In genomic region chr10:70442332-70442988, GRCh38 we compare ENCODE assay signal across 1 cellular context.
TF ChIP-seq lines count a peak whose summit lies in the region.

No MANE protein-coding gene starts in this region.

TF ChIP-seq in HepG2, 621 proteins besides CTCF, POLR2A, EP300 and RAD21 (continued from another document and continues in another):
- TF ChIP-seq KIAA2018 (CRISPR knock-in tag; IDR thresholded peaks at IDR 0.05; ENCODE audit: borderline replicate concordance): no peak
- TF ChIP-seq REL (CRISPR knock-in tag; conservative IDR thresholded peaks at IDR 0.05): no peak
- TF ChIP-seq ZNF34 (CRISPR knock-in tag; IDR thresholded peaks at IDR 0.05; ENCODE audit: borderline replicate concordance): no peak
- no peak for TF ChIP-seq ZNF382 (CRISPR knock-in tag; IDR thresholded peaks at IDR 0.05; ENCODE audit: borderline replicate concordance)
- no peak for TF ChIP-seq ZNF337 (CRISPR knock-in tag; IDR thresholded peaks at IDR 0.05; ENCODE audit: borderline replicate concordance, low read depth)
- peak; percentile 68; the same call in 1 of the 2 replicates for TF ChIP-seq HNF4G (IDR thresholded peaks at IDR 0.05; ENCODE audit: borderline replicate concordance, low read depth, low read length)
- TF ChIP-seq HNF4G (CRISPR knock-in tag; IDR thresholded peaks at IDR 0.05; ENCODE audit: borderline replicate concordance, low read depth): no peak
- TF ChIP-seq ZNF292 (CRISPR knock-in tag; IDR thresholded peaks at IDR 0.05; ENCODE audit: borderline replicate concordance, low read depth): no peak
- no peak for TF ChIP-seq HOXA9 (CRISPR knock-in tag; IDR thresholded peaks at IDR 0.05; ENCODE audit: borderline replicate concordance)
- peak; percentile 93 for TF ChIP-seq ZEB1 (IDR thresholded peaks at IDR 0.05; ENCODE audit: insufficient replicate concordance, low read depth)
- TF ChIP-seq ATF5 (CRISPR knock-in tag; IDR thresholded peaks at IDR 0.05; ENCODE audit: low read depth): no peak
- no peak for TF ChIP-seq ZBTB21 (CRISPR knock-in tag; IDR thresholded peaks at IDR 0.05)
- no peak for TF ChIP-seq ZNF713 (CRISPR knock-in tag; IDR thresholded peaks at IDR 0.05)
- peak; percentile 34; the same call in 1 of the 2 replicates for TF ChIP-seq HDAC2 (CRISPR knock-in tag; IDR thresholded peaks at IDR 0.05)
- no peak for TF ChIP-seq MXD1 (CRISPR knock-in tag; IDR thresholded peaks at IDR 0.05)
- peak; percentile 38; the same call in 1 of the 2 replicates for TF ChIP-seq MAX (IDR thresholded peaks at IDR 0.05)
- no peak for TF ChIP-seq MBNL3 (CRISPR knock-in tag; conservative IDR thresholded peaks at IDR 0.05)
- peak; percentile 69 for TF ChIP-seq ZNF609 (CRISPR knock-in tag; IDR thresholded peaks at IDR 0.05; ENCODE audit: borderline replicate concordance)
- no peak for TF ChIP-seq GABPA (IDR thresholded peaks at IDR 0.05; ENCODE audit: low read depth, low read length)
- no peak for TF ChIP-seq GABPA (CRISPR knock-in tag; IDR thresholded peaks at IDR 0.05; ENCODE audit: low read depth)
- no peak for TF ChIP-seq HOMEZ (CRISPR knock-in tag; IDR thresholded peaks at IDR 0.05; ENCODE audit: low read depth)
- TF ChIP-seq NFKBIZ (CRISPR knock-in tag; IDR thresholded peaks at IDR 0.05): peak; percentile 46; the same call in 1 of the 2 replicates
- no peak for TF ChIP-seq GPN1 (CRISPR knock-in tag; IDR thresholded peaks at IDR 0.05; ENCODE audit: borderline replicate concordance)
- TF ChIP-seq PBX2 (CRISPR knock-in tag; IDR thresholded peaks at IDR 0.05): no peak
- no peak for TF ChIP-seq AGO1 (IDR thresholded peaks at IDR 0.05; ENCODE audit: low read depth, low read length, poor library complexity, severe bottlenecking)
- TF ChIP-seq ZNF331 (CRISPR knock-in tag; IDR thresholded peaks at IDR 0.05): 0 out of 2 replicates have a peak, but pooled peaks have one; percentile 27
- peak; percentile 48; the same call in 1 of the 2 replicates for TF ChIP-seq SOX5 (CRISPR knock-in tag; IDR thresholded peaks at IDR 0.05; ENCODE audit: borderline replicate concordance)
- TF ChIP-seq ZMYM3 (CRISPR knock-in tag; IDR thresholded peaks at IDR 0.05): no peak
- no peak for TF ChIP-seq ZNF510 (CRISPR knock-in tag; IDR thresholded peaks at IDR 0.05; ENCODE audit: low read depth)
- TF ChIP-seq THRA (CRISPR knock-in tag; IDR thresholded peaks at IDR 0.05; ENCODE audit: borderline replicate concordance): peak; percentile 58; the same call in 1 of the 2 replicates
- no peak for TF ChIP-seq THAP8 (CRISPR knock-in tag; IDR thresholded peaks at IDR 0.05; ENCODE audit: borderline replicate concordance)
- 0 out of 2 replicates have a peak, but pooled peaks have one; percentile 38 for TF ChIP-seq ZNF557 (CRISPR knock-in tag; IDR thresholded peaks at IDR 0.05)
- 0 out of 2 replicates have a peak, but pooled peaks have one; percentile 27 for TF ChIP-seq ZBTB7B (CRISPR knock-in tag; IDR thresholded peaks at IDR 0.05)
- no peak for TF ChIP-seq RORA (CRISPR knock-in tag; IDR thresholded peaks at IDR 0.05)
- no peak for TF ChIP-seq ZNF770 (CRISPR knock-in tag; IDR thresholded peaks at IDR 0.05)
- no peak for TF ChIP-seq FOXA1 (IDR thresholded peaks at IDR 0.05)
- TF ChIP-seq FOXA1 (CRISPR knock-in tag; IDR thresholded peaks at IDR 0.05): peak; percentile 82
- TF ChIP-seq ZFP37 (CRISPR knock-in tag; IDR thresholded peaks at IDR 0.05; ENCODE audit: borderline replicate concordance): no peak
- TF ChIP-seq ZZZ3 (CRISPR knock-in tag; IDR thresholded peaks at IDR 0.05; ENCODE audit: borderline replicate concordance): no peak
